Comparison of ENCODE assay signal across 20 cellular contexts in genomic region chr22:46639843-46640242, GRCh38.
"Had no signal": no experiment of that assay in that cellular context is flagged by ENCODE, and none has a peak within 500 bp of the region (broad histone marks: within the 10 kb centered on the region; RNA-seq: fewer than 3 reads in every experiment).

No MANE protein-coding gene starts in this region.

- H3K27me3 ChIP-seq: foreskin keratinocyte, hepatocyte, sigmoid colon, testis had no signal

- H3K36me3 ChIP-seq: sigmoid colon had no signal

- H3K9me3 ChIP-seq: sigmoid colon, testis had no signal

- H2AFZ ChIP-seq: hepatocyte had no signal

- ATAC-seq: activated CD4-positive, alpha-beta T cell treated with anti-CD3 and anti-CD28 coated beads for 36 hours; foreskin keratinocyte; stimulated activated naive B cell treated with anti-CD40 and anti-IgM and Interleukin-4, amounts not matched to agents 10 μg/mL and 1 μg/mL and 100 μg/mL, for 72 hours had no signal

- H3K4me2 ChIP-seq: hepatocyte had no signal

- H3K4me3 ChIP-seq: hepatocyte, sigmoid colon, testis had no signal

- H3K27ac ChIP-seq: foreskin keratinocyte, hepatocyte, testis had no signal

- H3K4me1 ChIP-seq: foreskin keratinocyte, testis had no signal

- DNase-seq: activated B cell treated with CpG ODN at 0.5 μM for 24 hours; activated CD4-positive, alpha-beta T cell treated with anti-CD3 and anti-CD28 coated beads for 36 hours; activated CD4-positive, alpha-beta T cell treated with anti-CD3 and anti-CD28 coated beads, Interleukin-2, amount 50 U/mL, for 4 hours; activated CD8-positive, alpha-beta memory T cell treated with anti-CD3 and anti-CD28 coated beads for 24 hours; activated CD8-positive, alpha-beta memory T cell treated with anti-CD3 and anti-CD28 coated beads, Interleukin-2, amount 50 U/mL, for 4 hours; activated naive CD4-positive, alpha-beta T cell treated with anti-CD3 and anti-CD28 coated beads for 36 hours; activated T-cell treated with anti-CD3 and anti-CD28 coated beads, Interleukin-2, amount 50 U/mL, for 24 hours; amygdala; dermis blood vessel endothelial cell; effector CD8-positive, alpha-beta T cell; foreskin keratinocyte; immature natural killer cell; occipital lobe; sigmoid colon; stimulated activated CD4-positive, alpha-beta T cell treated with anti-CD3 and anti-CD28 coated beads, Interleukin-2, amount 100 ng/mL, for 48 hours; stimulated activated CD8-positive, alpha-beta memory T cell treated with anti-CD3 and anti-CD28 coated beads, Interleukin-4, amount 100 ng/mL, for 48 hours; stimulated activated naive B cell treated with anti-CD40 and anti-IgM and Interleukin-4, amounts not matched to agents 10 μg/mL and 1 μg/mL and 100 μg/mL, for 72 hours; T1000; testis had no signal
